6 cellular contexts compared by ENCODE assay signal in genomic region chr19:48964205-48965032, GRCh38. TPM values are rescaled to one million over a fixed set of nuclear protein-coding genes. Genes with fewer than 3 reads are reported as not detected.
DNase-seq lines count a peak whose midpoint lies in the region; TF ChIP-seq lines count a peak whose summit lies in the region.

No MANE protein-coding gene starts in this region.

- H3K27ac Mint-ChIP-seq in activated CD4-positive, alpha-beta T cell treated with anti-CD3 and anti-CD28 coated beads, Interleukin-2, amount 10 ng/mL, durations not matched to agents 24 days and 14 days, result peak overlapping the region; percentile 99

- H3K9me3 Mint-ChIP-seq in activated CD4-positive, alpha-beta T cell treated with anti-CD3 and anti-CD28 coated beads, Interleukin-2, amount 10 ng/mL, durations not matched to agents 24 days and 14 days, result no peaks in the 10 kb centered on the region

- H3K36me3 ChIP-seq in parathyroid adenoma (ENCODE audit: control insufficient read depth, insufficient read depth, low read length), result no peaks in the 10 kb centered on the region

- peak overlapping the region; percentile 35 for H3K4me3 ChIP-seq in choroid plexus epithelial cell (ENCODE audit: low read depth, low read length)
- peak overlapping the region; percentile 25 for H3K4me3 ChIP-seq in parathyroid adenoma (ENCODE audit: low read depth, low read length)

- peak overlapping the region; percentile 100 for H3K4me3 Mint-ChIP-seq in activated CD4-positive, alpha-beta T cell treated with anti-CD3 and anti-CD28 coated beads, Interleukin-2, amount 10 ng/mL, durations not matched to agents 24 days and 14 days

- peak overlapping the region; percentile 65 for H3K4me2 ChIP-seq in parathyroid adenoma (ENCODE audit: low read length)

- H3K27ac ChIP-seq in parathyroid adenoma, result peak overlapping the region; percentile 29

- H3K27me3 ChIP-seq in parathyroid adenoma (ENCODE audit: control insufficient read depth, insufficient read depth, low read length), result no peaks in the 10 kb centered on the region

- peaks cover 35% of the 10 kb centered on the region for H3K4me1 ChIP-seq in parathyroid adenoma

- no peak for DNase-seq in activated CD4-positive, alpha-beta T cell treated with anti-CD3 and anti-CD28 coated beads, Interleukin-2, amount 10 ng/mL, durations not matched to agents 24 days and 14 days
- no peak for DNase-seq in activated CD4-positive, alpha-beta T cell treated with anti-CD3 and anti-CD28 coated beads for 1 hour
- peak; percentile 75 for DNase-seq in choroid plexus epithelial cell (ENCODE audit: low read depth)
- DNase-seq in NCI-H345 treated with DMSO at 0.1 percent for 48 hours (lab: John Stamatoyannopoulos, UW; ENCODE audit: unreplicated experiment), result no peak
- DNase-seq in posterior vena cava (ENCODE audit: low spot score), result no peak

- peaks cover 54% of the 10 kb centered on the region for H3K36me3 Mint-ChIP-seq in activated CD4-positive, alpha-beta T cell treated with anti-CD3 and anti-CD28 coated beads, Interleukin-2, amount 10 ng/mL, durations not matched to agents 24 days and 14 days (ENCODE audit: low read depth)

- intact Hi-C loops in activated CD4-positive, alpha-beta T cell treated with anti-CD3 and anti-CD28 coated beads, Interleukin-2, amount 10 ng/mL, durations not matched to agents 24 days and 14 days (cut with micrococcal nuclease), result loop anchor here (1.0 to 5.0 kb wide), 6 partner anchors 10 to 327 kb away; partner anchors contain the start of genes BAX, DBP, GYS1 and NUCB1
- intact Hi-C loops in posterior vena cava (cut with DNase I), result loop anchor here (5.0 to 10.0 kb wide), 3 partner anchors 70 to 170 kb away; partner anchors contain the start of genes PPP1R15A (in 1 of the 2) and TULP2 (in 1 of the 2)

- H3K9ac ChIP-seq in parathyroid adenoma, result no peak overlapping the region

- no peaks in the 10 kb centered on the region for H3K27me3 Mint-ChIP-seq in activated CD4-positive, alpha-beta T cell treated with anti-CD3 and anti-CD28 coated beads, Interleukin-2, amount 10 ng/mL, durations not matched to agents 24 days and 14 days

- H3K9me3 ChIP-seq in parathyroid adenoma (ENCODE audit: control insufficient read depth, low read length), result no peaks in the 10 kb centered on the region

- H3K79me2 ChIP-seq in parathyroid adenoma, result peaks cover 5% of the 10 kb centered on the region

- peak overlapping the region; percentile 59 for H2AFZ ChIP-seq in parathyroid adenoma

- TF ChIP-seq CTCF in choroid plexus epithelial cell (conservative IDR thresholded peaks at IDR 0.05; ENCODE audit: low read depth, low read length) (no peak), parathyroid adenoma (IDR thresholded peaks at IDR 0.05) (no peak)

- peaks cover 58% of the 10 kb centered on the region for H3K4me1 Mint-ChIP-seq in activated CD4-positive, alpha-beta T cell treated with anti-CD3 and anti-CD28 coated beads, Interleukin-2, amount 10 ng/mL, durations not matched to agents 24 days and 14 days

RNA-seq across cellular contexts. Expression of gene FTL, which starts 0.7 kb away (rescaled TPM):
- total RNA-seq in activated CD4-positive, alpha-beta T cell treated with anti-CD3 and anti-CD28 coated beads, Interleukin-2, amount 10 ng/mL, durations not matched to agents 24 days and 14 days, result 696 and 697 TPM in 2 replicates
- total RNA-seq in posterior vena cava, result 1,000 to 10,000 TPM; 2,854 to 3,275 TPM

RNA-seq across cellular contexts. Expression of gene BAX, which starts 9.7 kb away (rescaled TPM):
- 257 and 298 TPM in 2 replicates for total RNA-seq in activated CD4-positive, alpha-beta T cell treated with anti-CD3 and anti-CD28 coated beads, Interleukin-2, amount 10 ng/mL, durations not matched to agents 24 days and 14 days
- total RNA-seq in posterior vena cava, result 10 to 100 TPM; 44.6 to 53.4 TPM

RNA-seq across cellular contexts. Expression of gene GYS1, which starts 28.7 kb away (rescaled TPM):
- 73.8 and 77.8 TPM in 2 replicates for total RNA-seq in activated CD4-positive, alpha-beta T cell treated with anti-CD3 and anti-CD28 coated beads, Interleukin-2, amount 10 ng/mL, durations not matched to agents 24 days and 14 days
- total RNA-seq in posterior vena cava, result 10 to 100 TPM; 28.0 to 39.5 TPM

RNA-seq across cellular contexts. Expression of gene RUVBL2, which starts 29.3 kb away (rescaled TPM):
- 190 and 195 TPM in 2 replicates for total RNA-seq in activated CD4-positive, alpha-beta T cell treated with anti-CD3 and anti-CD28 coated beads, Interleukin-2, amount 10 ng/mL, durations not matched to agents 24 days and 14 days
- total RNA-seq in posterior vena cava, result 10 to 100 TPM; 34.7 to 43.1 TPM

RNA-seq across cellular contexts. Expression of gene DHDH, which starts 30.9 kb away (rescaled TPM):
- 0.35 TPM in 1 of 2 replicates, not detected in the other for total RNA-seq in activated CD4-positive, alpha-beta T cell treated with anti-CD3 and anti-CD28 coated beads, Interleukin-2, amount 10 ng/mL, durations not matched to agents 24 days and 14 days
- total RNA-seq in posterior vena cava, result not detected
